ENCODE assay signal across 13 cellular contexts in genomic region chr20:24677626-24678328, GRCh38.
"Had no signal": no experiment of that assay in that cellular context is flagged by ENCODE, and none has a peak within 500 bp of the region (broad histone marks: within the 10 kb centered on the region; RNA-seq: fewer than 3 reads in every experiment).

No MANE protein-coding gene starts in this region.

- H3K4me1 Mint-ChIP-seq: activated T-helper 17 cell treated with anti-CD3 and anti-CD28 coated beads, Interleukin-2, amount 50 U/mL, for 72 hours had no signal

- DNase-seq: activated naive CD4-positive, alpha-beta T cell treated with anti-CD3 and anti-CD28 coated beads, Interleukin-2, amount 50 U/mL, for 16 hours; amniotic stem cell; central memory CD4-positive, alpha-beta T cell; hippocampal formation; nephron progenitor cell; psoas muscle; right lobe of liver; stimulated activated CD4-positive, alpha-beta T cell treated with anti-CD3 and anti-CD28 coated beads, Interleukin-1b, Interleukin-23, amount 100 ng/mL, for 48 hours had no signal

- H3K27ac ChIP-seq: coronary artery, esophagus muscularis mucosa, psoas muscle, right lobe of liver had no signal

- H3K4me3 Mint-ChIP-seq: activated T-helper 17 cell treated with anti-CD3 and anti-CD28 coated beads, Interleukin-2, amount 50 U/mL, for 72 hours; nephron progenitor cell; T-helper 2 cell treated with Interferon-gamma antibody and Interleukin-4, amounts not matched to agents 5 μg/mL and 100 μg/mL, for 36 hours had no signal

- H3K27me3 Mint-ChIP-seq: activated T-helper 17 cell treated with anti-CD3 and anti-CD28 coated beads, Interleukin-2, amount 50 U/mL, for 72 hours had no signal

- H3K36me3 ChIP-seq: esophagus muscularis mucosa, right lobe of liver had no signal

- H3K9me3 ChIP-seq: esophagus muscularis mucosa, psoas muscle, right lobe of liver had no signal

- H3K27me3 ChIP-seq: esophagus muscularis mucosa, right lobe of liver had no signal

- ATAC-seq: activated CD4-positive, CD25-positive, alpha-beta regulatory T cell treated with anti-CD3 and anti-CD28 coated beads, Interleukin-2, amount 50 U/mL, for 24 hours; activated T-helper 17 cell treated with anti-CD3 and anti-CD28 coated beads, Interleukin-2, amount 50 U/mL, for 72 hours; psoas muscle; right lobe of liver had no signal

- H3K4me3 ChIP-seq: coronary artery, esophagus muscularis mucosa, psoas muscle, right lobe of liver had no signal

- H3K27ac Mint-ChIP-seq: activated T-helper 17 cell treated with anti-CD3 and anti-CD28 coated beads, Interleukin-2, amount 50 U/mL, for 72 hours; nephron progenitor cell; T-helper 2 cell treated with Interferon-gamma antibody and Interleukin-4, amounts not matched to agents 5 μg/mL and 100 μg/mL, for 36 hours had no signal

- H3K9me3 Mint-ChIP-seq: activated T-helper 17 cell treated with anti-CD3 and anti-CD28 coated beads, Interleukin-2, amount 50 U/mL, for 72 hours; nephron progenitor cell; T-helper 2 cell treated with Interferon-gamma antibody and Interleukin-4, amounts not matched to agents 5 μg/mL and 100 μg/mL, for 36 hours had no signal

- H3K4me1 ChIP-seq: psoas muscle, right lobe of liver had no signal
